14 cellular contexts compared by ENCODE assay signal in the genomic region with DNA sequence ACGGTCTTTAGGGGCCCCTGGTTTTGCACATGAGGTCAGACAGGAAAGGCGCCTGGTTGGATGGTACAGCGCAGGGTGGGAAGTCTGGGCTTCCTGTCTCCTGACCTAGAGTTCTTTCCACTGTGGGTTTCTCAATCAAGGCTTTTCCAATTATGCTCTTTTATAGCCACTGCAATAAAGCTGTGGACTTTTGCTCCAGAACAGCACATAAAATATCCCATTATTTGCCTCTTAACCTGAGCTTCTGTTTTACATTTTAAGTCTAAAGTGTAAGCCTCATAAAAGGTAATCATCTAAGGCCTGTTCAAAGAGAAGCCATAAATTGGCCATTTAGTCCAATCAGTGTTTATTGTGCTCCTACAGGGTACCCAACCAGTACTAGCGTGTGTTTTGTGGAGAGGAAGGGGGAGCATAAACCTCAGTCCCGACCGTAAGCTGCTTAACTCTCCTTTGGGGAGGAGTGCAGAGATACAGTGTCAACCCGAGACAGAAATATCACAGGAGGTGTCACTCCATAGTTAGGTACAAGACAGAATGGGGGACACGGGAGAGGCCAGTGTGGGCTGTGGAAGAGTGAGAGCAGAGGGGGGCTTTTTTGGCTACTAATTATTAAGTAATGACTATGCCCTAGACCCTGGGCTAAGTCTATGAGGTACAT.
DNase-seq lines count a peak whose midpoint lies in the region; TF ChIP-seq lines count a peak whose summit lies in the region.
"Had no signal": no experiment of that assay in that cellular context is flagged by ENCODE, and none has a peak within 500 bp of the region (broad histone marks: within the 10 kb centered on the region; RNA-seq: fewer than 3 reads in every experiment).

No MANE protein-coding gene starts in this region.

- H3K36me3 Mint-ChIP-seq in type B pancreatic cell, result no peaks in the 10 kb centered on the region

- 44% methylated on average over 8 of the region's 8 CpGs for WGBS in hepatocyte (ENCODE audit: low lambda C conversion rate, missing lambda C conversion rate)
- 81 to 85% methylated on average over 8 of the region's 8 CpGs for WGBS in GM23248 (ENCODE audit: low coverage in 1 of 2, low lambda C conversion rate in 2 of 2, missing lambda C conversion rate in 2 of 2), 2 experiments

- H4K20me1 ChIP-seq in hepatocyte (ENCODE audit: insufficient read depth, poor library complexity, severe bottlenecking) (no peaks in the 10 kb centered on the region), GM23248 (ENCODE audit: insufficient read depth) (no peaks in the 10 kb centered on the region)

- no peak for TF ChIP-seq CTCF in GM20000 (IDR thresholded peaks at IDR 0.05; ENCODE audit: extremely low read depth, missing control alignments)
- TF ChIP-seq CTCF in hepatocyte (IDR thresholded peaks at IDR 0.05; ENCODE audit: poor library complexity), result no peak
- TF ChIP-seq CTCF in type B pancreatic cell (conservative IDR thresholded peaks at IDR 0.05), result no peak

- H3K9ac ChIP-seq in GM23248, result no peak overlapping the region

- H3K79me2 ChIP-seq in hepatocyte, result no peaks in the 10 kb centered on the region
- no peaks in the 10 kb centered on the region for H3K79me2 ChIP-seq in GM23248 (ENCODE audit: insufficient read depth)

- peak overlapping the region; percentile 48 for H3K27ac Mint-ChIP-seq in type B pancreatic cell

- intact Hi-C loops in posterior cingulate gyrus (cut with DNase I), result loop anchor here (5.0 kb wide), 1 partner anchor 535 kb away; the partner anchor contains the start of gene PDZK1IP1

- H3K4me1 ChIP-seq in hepatocyte (ENCODE audit: insufficient read depth), result peaks cover 26% of the 10 kb centered on the region
- no peaks in the 10 kb centered on the region for H3K4me1 ChIP-seq in GM23248 (ENCODE audit: insufficient read depth)

- no peak overlapping the region for H2AFZ ChIP-seq in hepatocyte
- no peak overlapping the region for H2AFZ ChIP-seq in GM23248

- H3K4me3 ChIP-seq in hepatocyte, result no peak overlapping the region
- no peak overlapping the region for H3K4me3 ChIP-seq in GM23248
- H3K4me3 ChIP-seq: MG63 had no signal

- no peaks in the 10 kb centered on the region for H3F3A ChIP-seq in GM23248 (ENCODE audit: insufficient read depth)

- peaks cover 9% of the 10 kb centered on the region for H3K4me1 Mint-ChIP-seq in type B pancreatic cell (ENCODE audit: unreplicated experiment)

- H3K4me2 ChIP-seq in hepatocyte (peak overlapping the region; percentile 17), GM23248 (ENCODE audit: unreplicated experiment) (no peak overlapping the region)

- no peaks in the 10 kb centered on the region for H3K9me3 Mint-ChIP-seq in type B pancreatic cell

- H3K9me2 ChIP-seq in hepatocyte (replicated peaks; ENCODE audit: insufficient read depth) (no peaks in the 10 kb centered on the region), GM23248 (ENCODE audit: insufficient read depth) (no peaks in the 10 kb centered on the region)

- no peaks in the 10 kb centered on the region for H3K36me3 ChIP-seq in hepatocyte (replicated peaks; ENCODE audit: insufficient read depth, low read depth)
- H3K36me3 ChIP-seq in GM23248 (ENCODE audit: low read depth), result no peaks in the 10 kb centered on the region
- H3K36me3 ChIP-seq: MG63 had no signal

- H3K27ac ChIP-seq in hepatocyte, result peak overlapping the region; percentile 80
- no peak overlapping the region for H3K27ac ChIP-seq in GM23248
- H3K27ac ChIP-seq: C4-2B had no signal

- peaks cover 64% of the 10 kb centered on the region for H3K27me3 Mint-ChIP-seq in type B pancreatic cell

- H3K9me3 ChIP-seq in hepatocyte (ENCODE audit: low read depth) (no peaks in the 10 kb centered on the region), GM23248 (ENCODE audit: low read depth) (no peaks in the 10 kb centered on the region)
- H3K9me3 ChIP-seq: MG63 had no signal

- H3K27me3 ChIP-seq in hepatocyte (peaks cover 22% of the 10 kb centered on the region), GM23248 (replicated peaks; ENCODE audit: insufficient read depth) (peaks cover 43% of the 10 kb centered on the region)
- H3K27me3 ChIP-seq: MG63 had no signal

- H3K4me3 Mint-ChIP-seq in type B pancreatic cell, result no peak overlapping the region

- DNase-seq in GM20000 (ENCODE audit: low spot score) (peak; percentile 11), NCI-H82 (lab: John Stamatoyannopoulos, UW) (peak; percentile 75), hepatocyte (ENCODE audit: low spot score) (peak; percentile 66), type B pancreatic cell (ENCODE audit: extremely low spot score, unreplicated experiment) (no peak), GM23248 (no peak), MV-4-11 (lab: John Stamatoyannopoulos, UW) (no peak), posterior cingulate gyrus (no peak)
- DNase-seq: ACHN, HCEC 1CT, IMR-90, MG63, NCI-H2081 treated with DMSO at 0.1 percent for 48 hours, NCI-H510A treated with DMSO at 0.1 percent for 48 hours had no signal

- in situ Hi-C loops in GM23248 (cut with MboI), result no loop called here

Comparison
In these comparisons a context has a peak if more than half of its experiments do, and no peak if none do; other contexts are left out.
1. DNase-seq: peak in GM20000 (single experiment), NCI-H82 (single experiment) and hepatocyte (single experiment); none in type B pancreatic cell (single experiment), GM23248 (single experiment), MV-4-11 (single experiment) and posterior cingulate gyrus (0 of 10).